1 cellular context compared by ENCODE assay signal in genomic region chr5:157198277-157199058, GRCh38.
TF ChIP-seq lines count a peak whose summit lies in the region.

No MANE protein-coding gene starts in this region.

TF ChIP-seq in GM23338, 12 proteins besides CTCF, POLR2A, EP300 and RAD21 (continued from another document):
- TF ChIP-seq ZNF462 (CRISPR knock-in tag; IDR thresholded peaks at IDR 0.05): no peak
